ENCODE assay signal across 16 cellular contexts in the genomic region with DNA sequence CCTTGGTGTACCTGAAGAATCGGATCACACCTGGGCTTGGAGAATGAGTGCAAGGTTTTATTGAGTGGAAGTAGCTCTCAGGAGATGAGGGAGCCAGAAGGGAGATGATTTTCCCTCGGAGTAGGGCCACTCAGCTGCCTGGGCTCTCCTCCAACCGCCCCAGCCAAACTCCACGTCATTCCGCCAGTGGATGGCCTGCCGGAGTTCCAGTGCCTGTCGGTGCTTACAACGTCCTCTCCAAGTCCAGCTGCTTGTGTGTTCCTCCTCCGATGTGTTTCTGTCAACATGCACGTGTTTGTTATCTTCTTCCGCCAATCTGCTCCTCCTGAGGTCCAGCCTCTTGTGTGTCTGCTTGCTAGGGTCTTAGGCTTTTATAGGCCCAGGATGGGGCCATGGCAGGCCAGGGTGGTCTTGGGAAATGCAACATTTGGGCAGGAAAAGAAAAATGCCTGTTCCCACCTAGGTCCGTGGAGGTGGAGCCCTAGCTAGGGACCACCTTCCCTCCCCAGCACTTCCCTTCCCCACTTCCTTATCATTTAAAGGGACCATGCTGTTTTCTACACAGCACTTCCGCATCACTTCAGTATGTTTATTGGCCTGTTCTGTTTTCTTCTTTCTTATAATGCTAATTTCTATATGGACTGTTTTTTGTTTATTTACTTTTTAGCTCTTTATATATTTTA.
A peak's percentile ranks its signal among the peaks of the same experiment; 100 is the strongest.
DNase-seq lines count a peak whose midpoint lies in the region; ATAC-seq and TF ChIP-seq lines count a peak whose summit lies in the region.
"Had no signal": no experiment of that assay in that cellular context is flagged by ENCODE, and none has a peak within 500 bp of the region (broad histone marks: within the 10 kb centered on the region; RNA-seq: fewer than 3 reads in every experiment).

No MANE protein-coding gene starts in this region.

- H3K4me1 ChIP-seq in heart right ventricle (no peaks in the 10 kb centered on the region), transverse colon (no peaks in the 10 kb centered on the region)

- WGBS in heart right ventricle, 2 donors: 58 to 73% methylated on average over 13 of the region's 13 CpGs
- 71 to 79% methylated on average over 5 to 13 of the region's 13 CpGs for WGBS in transverse colon (ENCODE audit: low coverage in 1 of 2), 2 donors

- in situ Hi-C loops in transverse colon (cut with MboI; ENCODE audit: low pct_ligation_motif_present in 1 of 4, low pct_unique_long_range_greater_than_20kb in 1 of 4, low sequenced_read_pairs in 3 of 4) (no loop called here), GM13977 (cut with MboI; ENCODE audit: low pct_unique_long_range_greater_than_20kb, low sequenced_read_pairs, unreplicated experiment) (no loop called here)

- H3K27ac ChIP-seq in heart right ventricle (no peak overlapping the region), transverse colon (peak overlapping the region in 2 of 4 donors; percentile 28 to 35)
- H3K27ac ChIP-seq: GM23248, SJSA1 had no signal

- H3K36me3 ChIP-seq in heart right ventricle (no peaks in the 10 kb centered on the region), transverse colon (no peaks in the 10 kb centered on the region)
- H3K36me3 ChIP-seq: SJSA1 had no signal

- H3K9me3 ChIP-seq in heart right ventricle: no peaks in the 10 kb centered on the region
- no peaks in the 10 kb centered on the region for H3K9me3 ChIP-seq in transverse colon
- H3K9me3 ChIP-seq: SJSA1 had no signal

- TF ChIP-seq EP300 in transverse colon (IDR thresholded peaks at IDR 0.05; ENCODE audit: low read depth): no peak

- intact Hi-C loops in heart right ventricle (cut with DNase I) (no loop called here), transverse colon (cut with DNase I; ENCODE audit: low total_unique reads) (no loop called here)

- DNase-seq in anterior cingulate cortex (lab: John Stamatoyannopoulos, UW) (peak in 31 of 58 donors; percentile 3 to 59 (median 32)), heart right ventricle (peak; percentile 66 to 71), nucleus accumbens (lab: John Stamatoyannopoulos, UW) (peak in 49 of 56 donors; percentile 2 to 76 (median 46)), transverse colon (peak; percentile 48), RPMI8226 (no peak), GM13977 (ENCODE audit: low spot score) (no peak), HuH-7 (ENCODE audit: low spot score) (no peak), NCI-H69 (lab: John Stamatoyannopoulos, UW) (no peak)
- DNase-seq: activated CD4-positive, alpha-beta T cell treated with anti-CD3 and anti-CD28 coated beads, Interleukin-2, amount 50 U/mL, for 48 hours; activated naive CD8-positive, alpha-beta T cell treated with anti-CD3 and anti-CD28 coated beads for 36 hours; activated T-cell treated with anti-CD3 and anti-CD28 coated beads, Interleukin-2, amount 50 U/mL, for 48 hours; DMS79; naive B cell; NCI-H1105 had no signal

- H3K4me3 ChIP-seq in heart right ventricle (no peak overlapping the region), transverse colon (no peak overlapping the region)
- H3K4me3 ChIP-seq: GM23248, SJSA1 had no signal

- TF ChIP-seq POLR2A in transverse colon (IDR thresholded peaks at IDR 0.05): no peak

- H3K27me3 ChIP-seq in heart right ventricle (no peaks in the 10 kb centered on the region), transverse colon (no peaks in the 10 kb centered on the region)
- H3K27me3 ChIP-seq: SJSA1 had no signal

- peak in 7 of 8 donors; percentile 80 to 94 (median 86) for ATAC-seq in heart right ventricle

- TF ChIP-seq CTCF in heart right ventricle (IDR thresholded peaks at IDR 0.05) (no peak), transverse colon (IDR thresholded peaks at IDR 0.05) (no peak), GM13977 (IDR thresholded peaks at IDR 0.05; ENCODE audit: extremely low read depth, insufficient read depth, missing control alignments) (no peak)

Comparison
In these comparisons a context has a peak if more than half of its experiments do, and no peak if none do; other contexts are left out.
1. DNase-seq: peak in anterior cingulate cortex (31 of 58), heart right ventricle (2 of 2), nucleus accumbens (49 of 56) and transverse colon (single experiment); none in RPMI8226 (single experiment), GM13977 (single experiment), HuH-7 (single experiment) and NCI-H69 (single experiment).